Comparison of ENCODE assay signal across 1 cellular context in genomic region chr6:40482532-40482931, GRCh38.
TF ChIP-seq lines count a peak whose summit lies in the region.

No MANE protein-coding gene starts in this region.

TF ChIP-seq in K562, 482 proteins besides CTCF, POLR2A, EP300 and RAD21:
- TF ChIP-seq ZBTB17 (CRISPR knock-in tag; IDR thresholded peaks at IDR 0.05) (no peak), RFX1 (IDR thresholded peaks at IDR 0.05) (peak; percentile 87)
